ENCODE assay signal across 1 cellular context in the genomic region with DNA sequence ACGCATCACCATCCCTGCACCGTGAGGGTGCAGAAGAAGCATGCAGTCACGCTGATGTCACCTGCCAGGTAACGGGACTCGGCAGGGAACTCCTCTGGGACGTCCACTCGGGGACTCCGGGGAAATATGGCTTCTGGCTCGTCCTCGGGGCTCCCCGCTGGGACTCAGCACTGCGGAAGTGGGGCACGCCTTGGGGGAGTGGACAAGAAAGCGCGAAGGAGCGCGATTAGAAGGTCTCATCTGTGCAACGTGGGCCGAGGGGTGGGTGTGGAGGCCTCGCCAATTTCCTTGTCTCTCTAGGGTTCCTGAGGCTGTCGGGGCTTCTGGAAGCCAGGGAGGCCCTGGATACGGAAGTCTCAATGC.
TF ChIP-seq lines count a peak whose summit lies in the region.

No MANE protein-coding gene starts in this region.

TF ChIP-seq in HepG2, 621 proteins besides CTCF, POLR2A, EP300 and RAD21 (continued from another document and continues in another):
- TF ChIP-seq, protein P1, sequence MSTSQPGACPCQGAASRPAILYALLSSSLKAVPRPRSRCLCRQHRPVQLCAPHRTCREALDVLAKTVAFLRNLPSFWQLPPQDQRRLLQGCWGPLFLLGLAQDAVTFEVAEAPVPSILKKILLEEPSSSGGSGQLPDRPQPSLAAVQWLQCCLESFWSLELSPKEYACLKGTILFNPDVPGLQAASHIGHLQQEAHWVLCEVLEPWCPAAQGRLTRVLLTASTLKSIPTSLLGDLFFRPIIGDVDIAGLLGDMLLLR (CRISPR knock-in tag; IDR thresholded peaks at IDR 0.05) = peak; percentile 43; the same call in 1 of the 2 replicates
- 0 out of 2 replicates have a peak, but pooled peaks have one; percentile 30 for TF ChIP-seq REL (CRISPR knock-in tag; conservative IDR thresholded peaks at IDR 0.05)
- TF ChIP-seq NRL (CRISPR knock-in tag; IDR thresholded peaks at IDR 0.05; ENCODE audit: borderline replicate concordance) = no peak
- TF ChIP-seq NONO (IDR thresholded peaks at IDR 0.05) = no peak
- TF ChIP-seq NONO (CRISPR knock-in tag; conservative IDR thresholded peaks at IDR 0.05) = no peak; the same call in 1 of the 2 replicates
- peak; percentile 41 for TF ChIP-seq MED8 (CRISPR knock-in tag; IDR thresholded peaks at IDR 0.05; ENCODE audit: insufficient replicate concordance)
- TF ChIP-seq, protein P2, sequence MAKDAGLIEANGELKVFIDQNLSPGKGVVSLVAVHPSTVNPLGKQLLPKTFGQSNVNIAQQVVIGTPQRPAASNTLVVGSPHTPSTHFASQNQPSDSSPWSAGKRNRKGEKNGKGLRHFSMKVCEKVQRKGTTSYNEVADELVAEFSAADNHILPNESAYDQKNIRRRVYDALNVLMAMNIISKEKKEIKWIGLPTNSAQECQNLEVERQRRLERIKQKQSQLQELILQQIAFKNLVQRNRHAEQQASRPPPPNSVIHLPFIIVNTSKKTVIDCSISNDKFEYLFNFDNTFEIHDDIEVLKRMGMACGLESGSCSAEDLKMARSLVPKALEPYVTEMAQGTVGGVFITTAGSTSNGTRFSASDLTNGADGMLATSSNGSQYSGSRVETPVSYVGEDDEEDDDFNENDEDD (CRISPR knock-in tag; IDR thresholded peaks at IDR 0.05; ENCODE audit: borderline replicate concordance) = no peak
- TF ChIP-seq ZNF317 (CRISPR knock-in tag; IDR thresholded peaks at IDR 0.05) = peak; percentile 66
- TF ChIP-seq HOXA3 (CRISPR knock-in tag; IDR thresholded peaks at IDR 0.05) = peak; percentile 22; the same call in 1 of the 2 replicates
- TF ChIP-seq, protein P3, sequence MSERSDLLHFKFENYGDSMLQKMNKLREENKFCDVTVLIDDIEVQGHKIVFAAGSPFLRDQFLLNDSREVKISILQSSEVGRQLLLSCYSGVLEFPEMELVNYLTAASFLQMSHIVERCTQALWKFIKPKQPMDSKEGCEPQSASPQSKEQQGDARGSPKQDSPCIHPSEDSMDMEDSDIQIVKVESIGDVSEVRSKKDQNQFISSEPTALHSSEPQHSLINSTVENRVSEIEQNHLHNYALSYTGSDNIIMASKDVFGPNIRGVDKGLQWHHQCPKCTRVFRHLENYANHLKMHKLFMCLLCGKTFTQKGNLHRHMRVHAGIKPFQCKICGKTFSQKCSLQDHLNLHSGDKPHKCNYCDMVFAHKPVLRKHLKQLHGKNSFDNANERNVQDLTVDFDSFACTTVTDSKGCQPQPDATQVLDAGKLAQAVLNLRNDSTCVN (CRISPR knock-in tag; IDR thresholded peaks at IDR 0.05; ENCODE audit: borderline replicate concordance) = no peak
- no peak for TF ChIP-seq NR3C1 (CRISPR knock-in tag; IDR thresholded peaks at IDR 0.05)
- TF ChIP-seq GLI4 (CRISPR knock-in tag; IDR thresholded peaks at IDR 0.05; ENCODE audit: borderline replicate concordance) = 0 out of 2 replicates have a peak, but pooled peaks have one; percentile 15
- TF ChIP-seq YY1 (IDR thresholded peaks at IDR 0.05; ENCODE audit: insufficient read depth, insufficient replicate concordance, low read depth, low read length) = peak; percentile 37
- TF ChIP-seq, protein P4, sequence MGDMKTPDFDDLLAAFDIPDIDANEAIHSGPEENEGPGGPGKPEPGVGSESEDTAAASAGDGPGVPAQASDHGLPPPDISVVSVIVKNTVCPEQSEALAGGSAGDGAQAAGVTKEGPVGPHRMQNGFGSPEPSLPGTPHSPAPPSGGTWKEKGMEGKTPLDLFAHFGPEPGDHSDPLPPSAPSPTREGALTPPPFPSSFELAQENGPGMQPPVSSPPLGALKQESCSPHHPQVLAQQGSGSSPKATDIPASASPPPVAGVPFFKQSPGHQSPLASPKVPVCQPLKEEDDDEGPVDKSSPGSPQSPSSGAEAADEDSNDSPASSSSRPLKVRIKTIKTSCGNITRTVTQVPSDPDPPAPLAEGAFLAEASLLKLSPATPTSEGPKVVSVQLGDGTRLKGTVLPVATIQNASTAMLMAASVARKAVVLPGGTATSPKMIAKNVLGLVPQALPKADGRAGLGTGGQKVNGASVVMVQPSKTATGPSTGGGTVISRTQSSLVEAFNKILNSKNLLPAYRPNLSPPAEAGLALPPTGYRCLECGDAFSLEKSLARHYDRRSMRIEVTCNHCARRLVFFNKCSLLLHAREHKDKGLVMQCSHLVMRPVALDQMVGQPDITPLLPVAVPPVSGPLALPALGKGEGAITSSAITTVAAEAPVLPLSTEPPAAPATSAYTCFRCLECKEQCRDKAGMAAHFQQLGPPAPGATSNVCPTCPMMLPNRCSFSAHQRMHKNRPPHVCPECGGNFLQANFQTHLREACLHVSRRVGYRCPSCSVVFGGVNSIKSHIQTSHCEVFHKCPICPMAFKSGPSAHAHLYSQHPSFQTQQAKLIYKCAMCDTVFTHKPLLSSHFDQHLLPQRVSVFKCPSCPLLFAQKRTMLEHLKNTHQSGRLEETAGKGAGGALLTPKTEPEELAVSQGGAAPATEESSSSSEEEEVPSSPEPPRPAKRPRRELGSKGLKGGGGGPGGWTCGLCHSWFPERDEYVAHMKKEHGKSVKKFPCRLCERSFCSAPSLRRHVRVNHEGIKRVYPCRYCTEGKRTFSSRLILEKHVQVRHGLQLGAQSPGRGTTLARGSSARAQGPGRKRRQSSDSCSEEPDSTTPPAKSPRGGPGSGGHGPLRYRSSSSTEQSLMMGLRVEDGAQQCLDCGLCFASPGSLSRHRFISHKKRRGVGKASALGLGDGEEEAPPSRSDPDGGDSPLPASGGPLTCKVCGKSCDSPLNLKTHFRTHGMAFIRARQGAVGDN (CRISPR knock-in tag; IDR thresholded peaks at IDR 0.05) = peak; percentile 50
- peak; percentile 24; the same call in 1 of the 2 replicates for TF ChIP-seq ARID2 (CRISPR knock-in tag; IDR thresholded peaks at IDR 0.05; ENCODE audit: borderline replicate concordance)
- TF ChIP-seq, protein P5, sequence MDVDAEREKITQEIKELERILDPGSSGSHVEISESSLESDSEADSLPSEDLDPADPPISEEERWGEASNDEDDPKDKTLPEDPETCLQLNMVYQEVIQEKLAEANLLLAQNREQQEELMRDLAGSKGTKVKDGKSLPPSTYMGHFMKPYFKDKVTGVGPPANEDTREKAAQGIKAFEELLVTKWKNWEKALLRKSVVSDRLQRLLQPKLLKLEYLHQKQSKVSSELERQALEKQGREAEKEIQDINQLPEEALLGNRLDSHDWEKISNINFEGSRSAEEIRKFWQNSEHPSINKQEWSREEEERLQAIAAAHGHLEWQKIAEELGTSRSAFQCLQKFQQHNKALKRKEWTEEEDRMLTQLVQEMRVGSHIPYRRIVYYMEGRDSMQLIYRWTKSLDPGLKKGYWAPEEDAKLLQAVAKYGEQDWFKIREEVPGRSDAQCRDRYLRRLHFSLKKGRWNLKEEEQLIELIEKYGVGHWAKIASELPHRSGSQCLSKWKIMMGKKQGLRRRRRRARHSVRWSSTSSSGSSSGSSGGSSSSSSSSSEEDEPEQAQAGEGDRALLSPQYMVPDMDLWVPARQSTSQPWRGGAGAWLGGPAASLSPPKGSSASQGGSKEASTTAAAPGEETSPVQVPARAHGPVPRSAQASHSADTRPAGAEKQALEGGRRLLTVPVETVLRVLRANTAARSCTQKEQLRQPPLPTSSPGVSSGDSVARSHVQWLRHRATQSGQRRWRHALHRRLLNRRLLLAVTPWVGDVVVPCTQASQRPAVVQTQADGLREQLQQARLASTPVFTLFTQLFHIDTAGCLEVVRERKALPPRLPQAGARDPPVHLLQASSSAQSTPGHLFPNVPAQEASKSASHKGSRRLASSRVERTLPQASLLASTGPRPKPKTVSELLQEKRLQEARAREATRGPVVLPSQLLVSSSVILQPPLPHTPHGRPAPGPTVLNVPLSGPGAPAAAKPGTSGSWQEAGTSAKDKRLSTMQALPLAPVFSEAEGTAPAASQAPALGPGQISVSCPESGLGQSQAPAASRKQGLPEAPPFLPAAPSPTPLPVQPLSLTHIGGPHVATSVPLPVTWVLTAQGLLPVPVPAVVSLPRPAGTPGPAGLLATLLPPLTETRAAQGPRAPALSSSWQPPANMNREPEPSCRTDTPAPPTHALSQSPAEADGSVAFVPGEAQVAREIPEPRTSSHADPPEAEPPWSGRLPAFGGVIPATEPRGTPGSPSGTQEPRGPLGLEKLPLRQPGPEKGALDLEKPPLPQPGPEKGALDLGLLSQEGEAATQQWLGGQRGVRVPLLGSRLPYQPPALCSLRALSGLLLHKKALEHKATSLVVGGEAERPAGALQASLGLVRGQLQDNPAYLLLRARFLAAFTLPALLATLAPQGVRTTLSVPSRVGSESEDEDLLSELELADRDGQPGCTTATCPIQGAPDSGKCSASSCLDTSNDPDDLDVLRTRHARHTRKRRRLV (CRISPR knock-in tag; IDR thresholded peaks at IDR 0.05) = peak; percentile 80; the same call in 1 of the 2 replicates
- 0 out of 2 replicates have a peak, but pooled peaks have one; percentile 10 for TF ChIP-seq PHF20 (CRISPR knock-in tag; IDR thresholded peaks at IDR 0.05)
- peak; percentile 74; the same call in 1 of the 2 replicates for TF ChIP-seq HIVEP1 (CRISPR knock-in tag; IDR thresholded peaks at IDR 0.05)
- 0 out of 2 replicates have a peak, but pooled peaks have one; percentile 11 for TF ChIP-seq HNRNPL (IDR thresholded peaks at IDR 0.05; ENCODE audit: low read depth, low read length)
- 0 out of 2 replicates have a peak, but pooled peaks have one; percentile 16 for TF ChIP-seq ETV5 (CRISPR knock-in tag; IDR thresholded peaks at IDR 0.05; ENCODE audit: borderline replicate concordance)
- TF ChIP-seq BRCA1 (CRISPR knock-in tag; IDR thresholded peaks at IDR 0.05) = no peak
- TF ChIP-seq, protein P6, sequence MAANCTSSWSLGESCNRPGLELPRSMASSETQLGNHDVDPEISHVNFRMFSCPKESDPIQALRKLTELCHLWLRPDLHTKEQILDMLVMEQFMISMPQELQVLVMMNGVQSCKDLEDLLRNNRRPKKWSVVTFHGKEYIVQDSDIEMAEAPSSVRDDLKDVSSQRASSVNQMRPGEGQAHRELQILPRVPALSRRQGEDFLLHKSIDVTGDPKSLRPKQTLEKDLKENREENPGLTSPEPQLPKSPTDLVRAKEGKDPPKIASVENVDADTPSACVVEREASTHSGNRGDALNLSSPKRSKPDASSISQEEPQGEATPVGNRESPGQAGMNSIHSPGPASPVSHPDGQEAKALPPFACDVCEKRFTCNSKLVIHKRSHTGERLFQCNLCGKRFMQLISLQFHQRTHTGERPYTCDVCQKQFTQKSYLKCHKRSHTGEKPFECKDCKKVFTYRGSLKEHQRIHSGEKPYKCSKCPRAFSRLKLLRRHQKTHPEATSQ (CRISPR knock-in tag; IDR thresholded peaks at IDR 0.05; ENCODE audit: borderline replicate concordance) = peak; percentile 32; the same call in 1 of the 2 replicates
- no peak for TF ChIP-seq SRSF4 (IDR thresholded peaks at IDR 0.05; ENCODE audit: low read depth, low read length, poor library complexity, severe bottlenecking)
- peak; percentile 24; the same call in 1 of the 2 replicates for TF ChIP-seq ZMYM4 (CRISPR knock-in tag; IDR thresholded peaks at IDR 0.05)
- TF ChIP-seq TARDBP (CRISPR knock-in tag; IDR thresholded peaks at IDR 0.05) = peak; percentile 32; the same call in 1 of the 2 replicates
- TF ChIP-seq ZNF670 (CRISPR knock-in tag; IDR thresholded peaks at IDR 0.05; ENCODE audit: borderline replicate concordance) = no peak
- TF ChIP-seq POLR2AphosphoS5 (IDR thresholded peaks at IDR 0.05; ENCODE audit: low read depth, low read length) = no peak
- TF ChIP-seq POGZ (CRISPR knock-in tag; IDR thresholded peaks at IDR 0.05) = 0 out of 2 replicates have a peak, but pooled peaks have one; percentile 32
- TF ChIP-seq, protein P7, sequence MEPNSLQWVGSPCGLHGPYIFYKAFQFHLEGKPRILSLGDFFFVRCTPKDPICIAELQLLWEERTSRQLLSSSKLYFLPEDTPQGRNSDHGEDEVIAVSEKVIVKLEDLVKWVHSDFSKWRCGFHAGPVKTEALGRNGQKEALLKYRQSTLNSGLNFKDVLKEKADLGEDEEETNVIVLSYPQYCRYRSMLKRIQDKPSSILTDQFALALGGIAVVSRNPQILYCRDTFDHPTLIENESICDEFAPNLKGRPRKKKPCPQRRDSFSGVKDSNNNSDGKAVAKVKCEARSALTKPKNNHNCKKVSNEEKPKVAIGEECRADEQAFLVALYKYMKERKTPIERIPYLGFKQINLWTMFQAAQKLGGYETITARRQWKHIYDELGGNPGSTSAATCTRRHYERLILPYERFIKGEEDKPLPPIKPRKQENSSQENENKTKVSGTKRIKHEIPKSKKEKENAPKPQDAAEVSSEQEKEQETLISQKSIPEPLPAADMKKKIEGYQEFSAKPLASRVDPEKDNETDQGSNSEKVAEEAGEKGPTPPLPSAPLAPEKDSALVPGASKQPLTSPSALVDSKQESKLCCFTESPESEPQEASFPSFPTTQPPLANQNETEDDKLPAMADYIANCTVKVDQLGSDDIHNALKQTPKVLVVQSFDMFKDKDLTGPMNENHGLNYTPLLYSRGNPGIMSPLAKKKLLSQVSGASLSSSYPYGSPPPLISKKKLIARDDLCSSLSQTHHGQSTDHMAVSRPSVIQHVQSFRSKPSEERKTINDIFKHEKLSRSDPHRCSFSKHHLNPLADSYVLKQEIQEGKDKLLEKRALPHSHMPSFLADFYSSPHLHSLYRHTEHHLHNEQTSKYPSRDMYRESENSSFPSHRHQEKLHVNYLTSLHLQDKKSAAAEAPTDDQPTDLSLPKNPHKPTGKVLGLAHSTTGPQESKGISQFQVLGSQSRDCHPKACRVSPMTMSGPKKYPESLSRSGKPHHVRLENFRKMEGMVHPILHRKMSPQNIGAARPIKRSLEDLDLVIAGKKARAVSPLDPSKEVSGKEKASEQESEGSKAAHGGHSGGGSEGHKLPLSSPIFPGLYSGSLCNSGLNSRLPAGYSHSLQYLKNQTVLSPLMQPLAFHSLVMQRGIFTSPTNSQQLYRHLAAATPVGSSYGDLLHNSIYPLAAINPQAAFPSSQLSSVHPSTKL (CRISPR knock-in tag; IDR thresholded peaks at IDR 0.05) = peak; percentile 32; the same call in 1 of the 2 replicates
- TF ChIP-seq HDAC6 (IDR thresholded peaks at IDR 0.05; ENCODE audit: low read depth, low read length) = no peak
- 0 out of 2 replicates have a peak, but pooled peaks have one; percentile 35 for TF ChIP-seq ZNF235 (CRISPR knock-in tag; IDR thresholded peaks at IDR 0.05; ENCODE audit: borderline replicate concordance)
- no peak for TF ChIP-seq PAF1 (CRISPR knock-in tag; IDR thresholded peaks at IDR 0.05)
- TF ChIP-seq MIXL1 (CRISPR knock-in tag; IDR thresholded peaks at IDR 0.05) = no peak
- TF ChIP-seq, protein P8, sequence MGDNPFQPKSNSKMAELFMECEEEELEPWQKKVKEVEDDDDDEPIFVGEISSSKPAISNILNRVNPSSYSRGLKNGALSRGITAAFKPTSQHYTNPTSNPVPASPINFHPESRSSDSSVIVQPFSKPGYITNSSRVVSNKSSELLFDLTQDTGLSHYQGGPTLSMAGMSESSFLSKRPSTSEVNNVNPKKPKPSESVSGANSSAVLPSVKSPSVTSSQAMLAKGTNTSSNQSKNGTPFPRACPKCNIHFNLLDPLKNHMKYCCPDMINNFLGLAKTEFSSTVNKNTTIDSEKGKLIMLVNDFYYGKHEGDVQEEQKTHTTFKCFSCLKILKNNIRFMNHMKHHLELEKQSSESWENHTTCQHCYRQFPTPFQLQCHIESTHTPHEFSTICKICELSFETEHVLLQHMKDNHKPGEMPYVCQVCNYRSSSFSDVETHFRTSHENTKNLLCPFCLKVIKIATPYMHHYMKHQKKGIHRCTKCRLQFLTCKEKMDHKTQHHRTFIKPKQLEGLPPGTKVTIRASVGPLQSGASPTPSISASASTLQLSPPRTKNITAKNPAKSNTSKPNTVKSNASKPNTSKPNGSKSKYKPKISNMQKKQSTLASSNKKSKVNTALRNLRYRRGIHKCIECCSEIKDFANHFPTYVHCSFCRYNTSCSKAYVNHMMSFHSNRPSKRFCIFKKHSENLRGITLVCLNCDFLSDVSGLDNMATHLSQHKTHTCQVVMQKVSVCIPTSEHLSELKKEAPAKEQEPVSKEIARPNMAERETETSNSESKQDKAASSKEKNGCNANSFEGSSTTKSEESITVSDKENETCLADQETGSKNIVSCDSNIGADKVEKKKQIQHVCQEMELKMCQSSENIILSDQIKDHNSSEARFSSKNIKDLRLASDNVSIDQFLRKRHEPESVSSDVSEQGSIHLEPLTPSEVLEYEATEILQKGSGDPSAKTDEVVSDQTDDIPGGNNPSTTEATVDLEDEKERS (CRISPR knock-in tag; IDR thresholded peaks at IDR 0.05) = 0 out of 2 replicates have a peak, but pooled peaks have one; percentile 46
- TF ChIP-seq TMF1 (CRISPR knock-in tag; IDR thresholded peaks at IDR 0.05; ENCODE audit: low read depth) = 0 out of 2 replicates have a peak, but pooled peaks have one; percentile 34
